Comparison of ENCODE assay signal across 23 cellular contexts in the genomic region with DNA sequence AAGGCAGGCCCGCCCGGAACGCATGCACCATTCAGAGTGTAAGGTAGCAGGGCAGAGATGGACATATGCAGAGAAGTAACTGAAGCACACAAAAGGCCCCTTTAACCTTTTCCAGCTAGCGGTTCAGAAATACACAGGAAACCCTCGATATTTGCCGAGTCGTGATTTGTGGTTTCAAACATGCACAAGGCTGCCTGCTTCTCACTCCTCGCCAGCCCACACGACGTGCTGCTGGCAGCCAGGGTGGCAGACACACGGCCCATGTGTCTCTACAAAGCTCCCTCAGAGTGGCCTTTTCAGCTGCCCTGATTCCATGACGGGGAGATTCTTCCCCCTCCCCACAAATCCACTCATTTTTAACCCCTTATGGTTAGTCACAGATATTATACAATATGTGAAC. TPM values are rescaled to one million over a fixed set of nuclear protein-coding genes. Genes with fewer than 3 reads are reported as not detected.
"Had no signal": no experiment of that assay in that cellular context is flagged by ENCODE, and none has a peak within 500 bp of the region (broad histone marks: within the 10 kb centered on the region; RNA-seq: fewer than 3 reads in every experiment).

No MANE protein-coding gene starts in this region.

- H3K27me3 ChIP-seq: colonic mucosa, neural progenitor cell, right lobe of liver, testis, upper lobe of left lung had no signal

- H3K36me3 Mint-ChIP-seq: activated naive CD8-positive, alpha-beta T cell treated with anti-CD3 and anti-CD28 coated beads for 36 hours; naive thymus-derived CD4-positive, alpha-beta T cell; neural progenitor cell had no signal

- H3K4me3 ChIP-seq: colonic mucosa, dorsolateral prefrontal cortex, lower lobe of right lung, neural progenitor cell, right lobe of liver, testis, upper lobe of left lung had no signal

- H3K4me2 ChIP-seq: neural progenitor cell had no signal

- H3K27ac ChIP-seq: colonic mucosa, dorsolateral prefrontal cortex, lower lobe of right lung, neural progenitor cell, right lobe of liver, testis, upper lobe of left lung, VCaP had no signal

- H3K4me1 ChIP-seq: colonic mucosa, lower lobe of right lung, neural progenitor cell, right lobe of liver, testis, upper lobe of left lung had no signal

- H3K9me3 Mint-ChIP-seq: activated CD4-positive, alpha-beta T cell treated with anti-CD3 and anti-CD28 coated beads, Interleukin-2, amount 10 ng/mL, durations not matched to agents 7 days and 5 days; activated naive CD8-positive, alpha-beta T cell treated with anti-CD3 and anti-CD28 coated beads for 36 hours; activated T-cell treated with anti-CD3 and anti-CD28 coated beads, Interleukin-2, amount 50 U/mL, for 4 hours; activated T-helper 2 cell treated with anti-CD3 and anti-CD28 coated beads, Interferon-gamma antibody, Interleukin-2, Interleukin-4, amounts not matched to agents 10 μg/mL and 5 μg/mL and 100 μg/mL, durations not matched to agents 14 hours and 24 hours and 36 hours; effector memory CD8-positive, alpha-beta T cell; neural progenitor cell; T-helper 2 cell treated with Interferon-gamma antibody and Interleukin-4, amounts not matched to agents 5 μg/mL and 100 μg/mL, for 36 hours had no signal

- FAIRE-seq: bronchial epithelial cell, endothelial cell of umbilical vein, small intestine had no signal

- H2AFZ ChIP-seq: neural progenitor cell had no signal

- H3K4me3 Mint-ChIP-seq: activated CD4-positive, alpha-beta T cell treated with anti-CD3 and anti-CD28 coated beads, Interleukin-2, amount 10 ng/mL, durations not matched to agents 7 days and 5 days; activated naive CD8-positive, alpha-beta T cell treated with anti-CD3 and anti-CD28 coated beads for 36 hours; activated T-cell treated with anti-CD3 and anti-CD28 coated beads, Interleukin-2, amount 50 U/mL, for 4 hours; effector memory CD8-positive, alpha-beta T cell; naive thymus-derived CD4-positive, alpha-beta T cell; neural progenitor cell; T-helper 2 cell treated with Interferon-gamma antibody and Interleukin-4, amounts not matched to agents 5 μg/mL and 100 μg/mL, for 36 hours had no signal

- H3K9me3 ChIP-seq: colonic mucosa, lower lobe of right lung, right lobe of liver, testis, upper lobe of left lung had no signal

- H3K4me1 Mint-ChIP-seq: activated naive CD8-positive, alpha-beta T cell treated with anti-CD3 and anti-CD28 coated beads for 36 hours; neural progenitor cell had no signal

- H3K9ac ChIP-seq: neural progenitor cell had no signal

- H3K27ac Mint-ChIP-seq: activated CD4-positive, alpha-beta T cell treated with anti-CD3 and anti-CD28 coated beads, Interleukin-2, amount 10 ng/mL, durations not matched to agents 7 days and 5 days; activated naive CD8-positive, alpha-beta T cell treated with anti-CD3 and anti-CD28 coated beads for 36 hours; activated T-helper 2 cell treated with anti-CD3 and anti-CD28 coated beads, Interferon-gamma antibody, Interleukin-2, Interleukin-4, amounts not matched to agents 10 μg/mL and 5 μg/mL and 100 μg/mL, durations not matched to agents 14 hours and 24 hours and 36 hours; effector memory CD8-positive, alpha-beta T cell; naive thymus-derived CD4-positive, alpha-beta T cell; neural progenitor cell; T-helper 2 cell treated with Interferon-gamma antibody and Interleukin-4, amounts not matched to agents 5 μg/mL and 100 μg/mL, for 36 hours had no signal

- DNase-seq: activated CD4-positive, alpha-beta T cell treated with anti-CD3 and anti-CD28 coated beads, Interleukin-2, amount 10 ng/mL, durations not matched to agents 7 days and 5 days; activated CD8-positive, alpha-beta memory T cell treated with anti-CD3 and anti-CD28 coated beads, Interleukin-2, amount 50 U/mL, for 48 hours; activated naive CD4-positive, alpha-beta T cell; activated naive CD8-positive, alpha-beta T cell treated with anti-CD3 and anti-CD28 coated beads for 36 hours; activated T-cell treated with anti-CD3 and anti-CD28 coated beads, Interleukin-2, amount 50 U/mL, for 4 hours; colonic mucosa; dorsolateral prefrontal cortex; effector memory CD8-positive, alpha-beta T cell; foreskin melanocyte; lower lobe of right lung; naive thymus-derived CD4-positive, alpha-beta T cell; right lobe of liver; small intestine; stimulated activated CD8-positive, alpha-beta memory T cell treated with anti-CD3 and anti-CD28 coated beads, Interleukin-4, amount 100 ng/mL, for 48 hours; stimulated activated naive CD4-positive, alpha-beta T cell; testis; upper lobe of left lung had no signal

- H3K36me3 ChIP-seq: colonic mucosa, lower lobe of right lung, neural progenitor cell, right lobe of liver, upper lobe of left lung had no signal

RNA-seq across cellular contexts. Expression of a gene that starts 23.6 kb away (rescaled TPM):
- total RNA-seq: activated naive CD8-positive, alpha-beta T cell treated with anti-CD3 and anti-CD28 coated beads for 36 hours; endothelial cell of umbilical vein had no signal
- polyA plus RNA-seq: endothelial cell of umbilical vein; naive thymus-derived CD4-positive, alpha-beta T cell had no signal
